In the genomic region with DNA sequence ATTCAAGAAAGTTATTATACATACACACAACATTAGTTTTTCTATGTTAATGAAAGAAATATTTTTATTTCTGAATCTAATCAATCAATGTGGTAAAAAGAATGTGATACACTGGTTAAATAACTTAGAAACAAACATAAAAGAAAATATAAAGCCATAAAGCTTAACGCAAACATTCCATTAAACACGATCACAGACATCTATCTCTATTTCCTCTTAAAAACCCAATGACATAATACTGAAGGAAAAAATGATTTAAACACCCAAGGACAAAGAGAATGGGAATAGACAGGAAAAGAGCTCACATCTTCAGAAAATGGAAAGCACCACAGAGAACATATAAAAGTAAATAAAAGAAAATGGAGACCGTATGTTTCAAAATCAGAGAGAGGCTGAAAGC, we compare ENCODE assay signal across 24 cellular contexts. TPM values are rescaled to one million over a fixed set of nuclear protein-coding genes. Genes with fewer than 3 reads are reported as not detected.
"Had no signal": no experiment of that assay in that cellular context is flagged by ENCODE, and none has a peak within 500 bp of the region (broad histone marks: within the 10 kb centered on the region; RNA-seq: fewer than 3 reads in every experiment).

No MANE protein-coding gene starts in this region.

- H3K79me2 ChIP-seq: hepatocyte had no signal

- H3K4me2 ChIP-seq: hepatocyte had no signal

- H3K27me3 ChIP-seq: dorsolateral prefrontal cortex, gastroesophageal sphincter, heart left ventricle, hepatocyte, left lung, sigmoid colon, spleen, testis, tibial artery had no signal

- H3K27ac ChIP-seq: dorsolateral prefrontal cortex, epithelial cell of prostate, gastroesophageal sphincter, heart left ventricle, hepatocyte, left lung, psoas muscle, sigmoid colon, spleen, testis, tibial artery had no signal

- H3K4me1 ChIP-seq: gastroesophageal sphincter, heart left ventricle, left lung, psoas muscle, sigmoid colon, testis, tibial artery had no signal

- H3K9me3 ChIP-seq: gastroesophageal sphincter, heart left ventricle, left lung, psoas muscle, sigmoid colon, spleen, testis, tibial artery had no signal

- H2AFZ ChIP-seq: hepatocyte had no signal

- H3K4me3 ChIP-seq: dorsolateral prefrontal cortex, gastroesophageal sphincter, heart left ventricle, hepatocyte, left lung, psoas muscle, sigmoid colon, spleen, testis, tibial artery had no signal

- DNase-seq: dorsolateral prefrontal cortex; effector CD4-positive, alpha-beta T cell; foreskin fibroblast; heart left ventricle; left cardiac atrium; left lung; mesendoderm; midbrain; naive thymus-derived CD4-positive, alpha-beta T cell; nucleus accumbens; posterior cingulate gyrus; psoas muscle; right cardiac atrium; sigmoid colon; spleen; stimulated activated CD4-positive, alpha-beta T cell treated with anti-CD3 and anti-CD28 coated beads, Interleukin-4, amount 100 ng/mL, for 4 hours; stimulated activated naive CD8-positive, alpha-beta T cell treated with anti-CD3 and anti-CD28 coated beads, Interleukin-15, Interleukin-2, amounts not matched to agents 100 U/mL and 50 U/mL, for 24 hours; substantia nigra; testis; tibial artery had no signal

RNA-seq across cellular contexts. Expression of a gene that starts 32.9 kb away (rescaled TPM):
- total RNA-seq: esophagus mucosa had no signal
- polyA plus RNA-seq: naive thymus-derived CD4-positive, alpha-beta T cell had no signal
